25 cellular contexts compared by ENCODE assay signal in genomic region chr9:25453876-25454275, GRCh38.
"Had no signal": no experiment of that assay in that cellular context is flagged by ENCODE, and none has a peak within 500 bp of the region (broad histone marks: within the 10 kb centered on the region; RNA-seq: fewer than 3 reads in every experiment).

No MANE protein-coding gene starts in this region.

- ATAC-seq: heart left ventricle; left lung; lower lobe of right lung; naive thymus-derived CD8-positive, alpha-beta T cell; pancreas; right cardiac atrium; sciatic nerve; stimulated activated effector memory CD8-positive, alpha-beta T cell treated with anti-CD3 and anti-CD28 coated beads, Interleukin-12 subunit alpha, Interleukin-12 subunit beta, amount 100 ng/mL, for 72 hours had no signal

- DNase-seq: heart left ventricle; islet precursor cell; left lung; lower lobe of right lung; mammary epithelial cell; mesenchymal stem cell; naive thymus-derived CD8-positive, alpha-beta T cell; nucleus accumbens; pancreas; retina; right cardiac atrium; stimulated activated CD4-positive, alpha-beta T cell treated with anti-CD3 and anti-CD28 coated beads, Interleukin-12 subunit alpha, Interleukin-12 subunit beta, amount 100 ng/mL, for 4 hours; stimulated activated CD4-positive, alpha-beta T cell treated with anti-CD3 and anti-CD28 coated beads, Interleukin-15, amount 100 ng/mL, for 24 hours; stimulated activated CD4-positive, alpha-beta T cell treated with anti-CD3 and anti-CD28 coated beads, Interleukin-2, amount 100 ng/mL, for 24 hours; stimulated activated CD4-positive, alpha-beta T cell treated with anti-CD3 and anti-CD28 coated beads, Interleukin-4, amount 100 ng/mL, for 1 hour; stimulated activated naive CD4-positive, alpha-beta T cell; tibial artery; uterus had no signal

- H3K27ac ChIP-seq: heart left ventricle, hepatocyte, left lung, lower lobe of right lung, pancreas, prostate gland, skin epidermis, suprapubic skin, thoracic aorta, tibial artery, uterus had no signal
